Comparison of ENCODE assay signal across 1 cellular context in genomic region chr16:2432286-2432685, GRCh38.
A peak's percentile ranks its signal among the peaks of the same experiment; 100 is the strongest.
TF ChIP-seq lines count a peak whose summit lies in the region.

No MANE protein-coding gene starts in this region.

TF ChIP-seq in K562, 482 proteins besides CTCF, POLR2A, EP300 and RAD21:
- no peak for TF ChIP-seq SIN3B (IDR thresholded peaks at IDR 0.05; ENCODE audit: low read depth)
- TF ChIP-seq GMEB1 (CRISPR knock-in tag; IDR thresholded peaks at IDR 0.05) = no peak
- TF ChIP-seq YY1 (IDR thresholded peaks at IDR 0.05; ENCODE audit: borderline replicate concordance in 1 of 3, control insufficient read depth in 1 of 3, extremely low read depth in 1 of 3, insufficient read depth in 3 of 3, insufficient read length in 1 of 3, insufficient replicate concordance in 2 of 3, low read depth in 1 of 3, low read length in 2 of 3) = peak in 1 of 3 experiments; percentile 18
